In genomic region chr5:177410575-177410974, GRCh38 we compare ENCODE assay signal across 17 cellular contexts. TPM values are rescaled to one million over a fixed set of nuclear protein-coding genes. Genes with fewer than 3 reads are reported as not detected.
"Had no signal": no experiment of that assay in that cellular context is flagged by ENCODE, and none has a peak within 500 bp of the region (broad histone marks: within the 10 kb centered on the region; RNA-seq: fewer than 3 reads in every experiment).

No MANE protein-coding gene starts in this region.

- H3K36me3 ChIP-seq: right atrium auricular region, stomach, thoracic aorta had no signal

- H3K27me3 Mint-ChIP-seq: T-helper 17 cell had no signal

- H3K4me3 Mint-ChIP-seq: activated T-helper 1 cell treated with anti-CD3 and anti-CD28 coated beads, Interleukin-12 subunit alpha, Interleukin-12 subunit beta, Interleukin-2, Interleukin-4 antibody, amounts not matched to agents 30 ng/mL and 10 ng/mL and 1 ng/mL, durations not matched to agents 14 hours and 24 hours and 36 hours; dendritic cell treated with granulocyte-macrophage colony-stimulating factor and Interleukin-4, amounts not matched to agents 40 ng/mL and 50 ng/mL, for 4 days; endodermal cell; neural crest cell; T-helper 17 cell had no signal

- H3K4me3 ChIP-seq: right atrium auricular region, skin epidermis, stomach, thoracic aorta had no signal

- H3K9me3 ChIP-seq: right atrium auricular region, stomach, thoracic aorta had no signal

- H3K27me3 ChIP-seq: right atrium auricular region, stomach had no signal

- ATAC-seq: left ventricle myocardium superior, T-helper 17 cell had no signal

- H3K9me3 Mint-ChIP-seq: activated T-helper 1 cell treated with anti-CD3 and anti-CD28 coated beads, Interleukin-12 subunit alpha, Interleukin-12 subunit beta, Interleukin-2, Interleukin-4 antibody, amounts not matched to agents 30 ng/mL and 10 ng/mL and 1 ng/mL, durations not matched to agents 14 hours and 24 hours and 36 hours; dendritic cell treated with granulocyte-macrophage colony-stimulating factor and Interleukin-4, amounts not matched to agents 40 ng/mL and 50 ng/mL, for 4 days; endodermal cell; neural crest cell had no signal

- H3K27ac ChIP-seq: right atrium auricular region, stomach, thoracic aorta had no signal

- DNase-seq: activated CD4-positive, CD25-positive, alpha-beta regulatory T cell; activated CD8-positive, alpha-beta memory T cell treated with anti-CD3 and anti-CD28 coated beads, Interleukin-2, amount 50 U/mL, for 4 hours; activated naive CD4-positive, alpha-beta T cell treated with Interleukin-2 at 50 U/mL for 16 hours; endodermal cell; erythroblast; kidney; left ventricle myocardium superior; mesendoderm; stimulated activated CD4-positive, alpha-beta T cell treated with anti-CD3 and anti-CD28 coated beads, Interleukin-4, amount 100 ng/mL, for 4 hours; stomach; T-helper 17 cell had no signal

- H3K27ac Mint-ChIP-seq: activated T-helper 1 cell treated with anti-CD3 and anti-CD28 coated beads, Interleukin-12 subunit alpha, Interleukin-12 subunit beta, Interleukin-2, Interleukin-4 antibody, amounts not matched to agents 30 ng/mL and 10 ng/mL and 1 ng/mL, durations not matched to agents 14 hours and 24 hours and 36 hours; dendritic cell treated with granulocyte-macrophage colony-stimulating factor and Interleukin-4, amounts not matched to agents 40 ng/mL and 50 ng/mL, for 4 days; endodermal cell; T-helper 17 cell had no signal

- H3K4me1 Mint-ChIP-seq: endodermal cell, neural crest cell had no signal

- H3K4me1 ChIP-seq: right atrium auricular region had no signal

RNA-seq across cellular contexts. Expression of gene F12, which starts 1.2 kb away (rescaled TPM):
- total RNA-seq: left ventricle myocardium superior, thoracic aorta had no signal

RNA-seq across cellular contexts. Expression of gene PFN3, which starts 10.1 kb away (rescaled TPM):
- total RNA-seq: activated T-helper 1 cell treated with anti-CD3 and anti-CD28 coated beads, Interleukin-12 subunit alpha, Interleukin-12 subunit beta, Interleukin-2, Interleukin-4 antibody, amounts not matched to agents 30 ng/mL and 10 ng/mL and 1 ng/mL, durations not matched to agents 14 hours and 24 hours and 36 hours; endodermal cell; kidney; left ventricle myocardium superior; neural crest cell; right atrium auricular region; stomach; T-helper 17 cell; thoracic aorta had no signal
- polyA plus RNA-seq: stomach had no signal

RNA-seq across cellular contexts. Expression of gene SLC34A1, which starts 26.3 kb away (rescaled TPM):
- total RNA-seq: endodermal cell, left ventricle myocardium superior, right atrium auricular region, stomach, thoracic aorta had no signal
